In the genomic region with DNA sequence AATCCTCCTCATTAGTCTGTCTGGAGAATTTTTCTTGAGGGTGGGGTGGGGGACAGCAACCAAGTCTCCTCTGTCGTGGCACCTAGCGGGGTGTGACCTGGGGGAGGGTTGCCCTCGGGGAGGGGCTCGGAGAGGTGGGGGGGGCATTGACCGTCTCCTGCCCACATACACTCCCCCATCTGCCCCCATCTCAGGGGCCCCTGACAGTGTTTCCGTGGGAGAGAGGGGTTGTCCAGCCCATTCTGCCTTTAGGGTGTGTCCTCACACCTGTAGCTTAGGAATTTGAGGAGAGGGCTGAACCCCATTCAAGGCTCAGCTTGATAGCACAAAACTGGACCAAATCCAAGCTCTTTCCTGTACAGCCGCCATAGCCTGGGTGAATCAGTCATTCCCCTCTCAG, we compare ENCODE assay signal across 1 cellular context.
TF ChIP-seq lines count a peak whose summit lies in the region.

No MANE protein-coding gene starts in this region.

TF ChIP-seq in H1, 55 proteins besides CTCF, POLR2A, EP300 and RAD21 (continued from another document):
- TF ChIP-seq, protein P1, sequence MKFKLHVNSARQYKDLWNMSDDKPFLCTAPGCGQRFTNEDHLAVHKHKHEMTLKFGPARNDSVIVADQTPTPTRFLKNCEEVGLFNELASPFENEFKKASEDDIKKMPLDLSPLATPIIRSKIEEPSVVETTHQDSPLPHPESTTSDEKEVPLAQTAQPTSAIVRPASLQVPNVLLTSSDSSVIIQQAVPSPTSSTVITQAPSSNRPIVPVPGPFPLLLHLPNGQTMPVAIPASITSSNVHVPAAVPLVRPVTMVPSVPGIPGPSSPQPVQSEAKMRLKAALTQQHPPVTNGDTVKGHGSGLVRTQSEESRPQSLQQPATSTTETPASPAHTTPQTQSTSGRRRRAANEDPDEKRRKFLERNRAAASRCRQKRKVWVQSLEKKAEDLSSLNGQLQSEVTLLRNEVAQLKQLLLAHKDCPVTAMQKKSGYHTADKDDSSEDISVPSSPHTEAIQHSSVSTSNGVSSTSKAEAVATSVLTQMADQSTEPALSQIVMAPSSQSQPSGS (IDR thresholded peaks at IDR 0.05; ENCODE audit: low read length), result no peak
- TF ChIP-seq SP1 (IDR thresholded peaks at IDR 0.05; ENCODE audit: low read depth, low read length) (no peak), TEAD4 (IDR thresholded peaks at IDR 0.05; ENCODE audit: low read depth, low read length) (no peak), KDM4A (IDR thresholded peaks at IDR 0.05; ENCODE audit: low read depth, low read length, severe bottlenecking) (no peak), YY1 (IDR thresholded peaks at IDR 0.05; ENCODE audit: low read depth, low read length) (no peak), CBX5 (IDR thresholded peaks at IDR 0.05; ENCODE audit: low read depth, low read length) (no peak), FOSL1 (IDR thresholded peaks at IDR 0.05; ENCODE audit: insufficient read depth, low read depth, low read length) (no peak)
